ENCODE assay signal across 8 cellular contexts in genomic region chrX:12814434-12814833, GRCh38. TPM values are rescaled to one million over a fixed set of nuclear protein-coding genes. Genes with fewer than 3 reads are reported as not detected.
DNase-seq lines count a peak whose midpoint lies in the region; ATAC-seq, FAIRE-seq and TF ChIP-seq lines count a peak whose summit lies in the region.

No MANE protein-coding gene starts in this region.

- H3K14ac ChIP-seq in IMR-90 (replicated peaks; ENCODE audit: low read depth, low read length) = no peak overlapping the region

- H3K79me1 ChIP-seq in IMR-90 (ENCODE audit: low read depth in 1 of 2, low read length in 2 of 2) = no peaks in the 10 kb centered on the region

- in situ Hi-C loops in IMR-90 (cut with MboI; ENCODE audit: low sequenced_read_pairs) = loop anchor here (25.0 kb wide), 1 partner anchor 673 kb away; no protein-coding TSS in a partner anchor

- H3K36me3 ChIP-seq in IMR-90 (ENCODE audit: control insufficient read depth, insufficient read depth, low read length) = peaks cover 4% of the 10 kb centered on the region; the same call in 1 of the 2 replicates
- no peaks in the 10 kb centered on the region for H3K36me3 ChIP-seq in osteoblast (ENCODE audit: insufficient read depth, low read length)

- H3K4me3 Mint-ChIP-seq in CD14-positive monocyte = no peak overlapping the region

- no peaks in the 10 kb centered on the region for H3K4me1 ChIP-seq in IMR-90 (ENCODE audit: control insufficient read depth, insufficient read depth, low read length)
- no peaks in the 10 kb centered on the region for H3K4me1 ChIP-seq in osteoblast (ENCODE audit: insufficient read depth, low read length)

- no peak overlapping the region for H4K8ac ChIP-seq in IMR-90 (ENCODE audit: low read depth in 2 of 2, low read length in 2 of 2)

- no peak overlapping the region for H3K18ac ChIP-seq in IMR-90 (ENCODE audit: low read depth, low read length)

- H3K4me3 ChIP-seq in IMR-90 (ENCODE audit: insufficient read depth, low read depth, low read length) (no peak overlapping the region), epithelial cell of proximal tubule (ENCODE audit: low read depth, low read length) (no peak overlapping the region), osteoblast (ENCODE audit: insufficient read depth, low read length) (no peak overlapping the region)

- H3K79me2 ChIP-seq in osteoblast (ENCODE audit: insufficient read depth, low read length) = no peaks in the 10 kb centered on the region

- peaks cover 3% of the 10 kb centered on the region; the same call in 1 of the 2 replicates for H3K9me1 ChIP-seq in IMR-90 (ENCODE audit: insufficient read depth, low read length)

- H3K56ac ChIP-seq in IMR-90 (ENCODE audit: extremely low read depth, insufficient read depth, low read length) = no peak overlapping the region

- no peak overlapping the region for H4K91ac ChIP-seq in IMR-90 (ENCODE audit: insufficient read depth, low read depth, low read length)

- no peak overlapping the region for H2AK9ac ChIP-seq in IMR-90 (replicated peaks; ENCODE audit: low read depth, low read length, poor library complexity)

- DNase-seq in CD14-positive monocyte (ENCODE audit: low spot score) (no peak), GM12892 (ENCODE audit: insufficient read length) (peak; percentile 23), IMR-90 (peak; percentile 62), UCSD-AML1 (lab: John Stamatoyannopoulos, UW; ENCODE audit: unreplicated experiment) (peak; percentile 23), epithelial cell of proximal tubule (ENCODE audit: low read depth) (no peak), osteoblast (ENCODE audit: insufficient read length, low spot score, missing footprints) (no peak), Right ventricle myocardium superior (no peak)

- H3K36me3 Mint-ChIP-seq in CD14-positive monocyte = peaks cover 7 to 9% of the 10 kb centered on the region in 2 donors

- dilution Hi-C loops in IMR-90 (cut with HindIII; ENCODE audit: low sequenced_read_pairs, unreplicated experiment) = no loop called here

- H3K27ac ChIP-seq in IMR-90 (ENCODE audit: insufficient read depth, low read length) (no peak overlapping the region), osteoblast (ENCODE audit: low read depth, low read length) (no peak overlapping the region)

- no peak overlapping the region for H2BK120ac ChIP-seq in IMR-90 (ENCODE audit: low read depth, low read length)

- no CpG with 5 or more reads among the region's 4 CpGs for WGBS in IMR-90 (ENCODE audit: extremely low coverage in 2 of 2, insufficient read length in 1 of 2), 2 experiments

- no peak overlapping the region for H3K23ac ChIP-seq in IMR-90 (ENCODE audit: low read depth, low read length)

- H2AFZ ChIP-seq in IMR-90 (replicated peaks; ENCODE audit: low read length, poor library complexity) (no peak overlapping the region), osteoblast (ENCODE audit: low read length) (no peak overlapping the region)

- TF ChIP-seq POLR2A in GM12892 (IDR thresholded peaks at IDR 0.05; ENCODE audit: low read depth, low read length) (no peak), IMR-90 (IDR thresholded peaks at IDR 0.05; ENCODE audit: low read depth, low read length) (no peak)

- no peak overlapping the region for H2BK5ac ChIP-seq in IMR-90 (ENCODE audit: low read depth, low read length, poor library complexity, severe bottlenecking)

- H2BK15ac ChIP-seq in IMR-90 (ENCODE audit: low read depth, low read length) = no peak overlapping the region

- no peak overlapping the region for H3K4ac ChIP-seq in IMR-90 (ENCODE audit: low read depth, low read length)

- POLR2A ChIA-PET in IMR-90 (lab: Charles Lee; ENCODE audit: unreplicated experiment) = no interaction called here

- intact Hi-C loops in CD14-positive monocyte (cut with micrococcal nuclease) (loop anchor here (5.0 kb wide), 2 partner anchors 78 to 83 kb away; no protein-coding TSS in a partner anchor), IMR-90 (cut with micrococcal nuclease) (loop anchor here (1.0 to 10.0 kb wide), 4 partner anchors 80 to 930 kb away; no protein-coding TSS in a partner anchor), Right ventricle myocardium superior (cut with DNase I) (no loop called here)

- CTCF ChIA-PET in IMR-90 (lab: Yijun Ruan, JAX) = interaction anchor here (0.7 to 1.6 kb wide), 5 partner anchors 17 to 1091 kb away, joined by 3 to 8 read pairs (median 3); no protein-coding TSS in a partner anchor

- H3K27me3 Mint-ChIP-seq in CD14-positive monocyte (ENCODE audit: low read depth in 3 of 3) = peaks cover 0 to 14% (median 2%) of the 10 kb centered on the region in 3 donors

- FAIRE-seq in GM12892 (lab: Jason Lieb, UNC) = peak; percentile 90

- no peak overlapping the region for H4K5ac ChIP-seq in IMR-90 (ENCODE audit: low read depth, low read length)

- H4K20me1 ChIP-seq in IMR-90 (ENCODE audit: insufficient read depth, low read length) = no peaks in the 10 kb centered on the region
- H4K20me1 ChIP-seq in osteoblast (ENCODE audit: insufficient read depth, low read length) = no peaks in the 10 kb centered on the region

- no peak overlapping the region for H3K4me2 ChIP-seq in IMR-90 (ENCODE audit: low read depth, low read length)
- no peak overlapping the region for H3K4me2 ChIP-seq in osteoblast (ENCODE audit: insufficient read depth, low read length)

- H2AK5ac ChIP-seq in IMR-90 (ENCODE audit: low read depth, low read length) = no peak overlapping the region

- peak; percentile 59 for TF ChIP-seq CTCF in CD14-positive monocyte (IDR thresholded peaks at IDR 0.05)
- peak; percentile 60 for TF ChIP-seq CTCF in IMR-90 (conservative IDR thresholded peaks at IDR 0.05; ENCODE audit: low read depth, low read length)
- peak; percentile 59 for TF ChIP-seq CTCF in epithelial cell of proximal tubule (conservative IDR thresholded peaks at IDR 0.05; ENCODE audit: low read depth, low read length)
- peak; percentile 60 for TF ChIP-seq CTCF in osteoblast (IDR thresholded peaks at IDR 0.05; ENCODE audit: extremely low read depth, low read depth, low read length)

- H3K27ac Mint-ChIP-seq in CD14-positive monocyte = no peak overlapping the region

- no peaks in the 10 kb centered on the region for H3K9me3 ChIP-seq in IMR-90 (ENCODE audit: control insufficient read depth, insufficient read depth, low read length)
- no peaks in the 10 kb centered on the region for H3K9me3 ChIP-seq in osteoblast (ENCODE audit: low read depth, low read length)

- peak; percentile 71 for TF ChIP-seq RAD21 in IMR-90 (IDR thresholded peaks at IDR 0.05; ENCODE audit: low read length)

- no TSS peak for BruUV-seq in IMR-90 (replicated peaks; lab: Mats Ljungman, UMichigan)

- ATAC-seq in IMR-90 (ENCODE audit: low read depth) (peak; percentile 87), GM18520 (IDR thresholded peaks at IDR 0.05; ENCODE audit: unreplicated experiment) (no peak), Right ventricle myocardium superior (ENCODE audit: poor library complexity) (no peak)

- peaks cover 18% of the 10 kb centered on the region for H3K4me1 Mint-ChIP-seq in CD14-positive monocyte

- peaks cover 0 to 1% (median 0%) of the 10 kb centered on the region in 7 donors for H3K9me3 Mint-ChIP-seq in CD14-positive monocyte

- no peak overlapping the region for H3K9ac ChIP-seq in IMR-90 (ENCODE audit: low read depth, low read length)

- H3K27me3 ChIP-seq in IMR-90 (ENCODE audit: control insufficient read depth, insufficient read depth, low read length) (no peaks in the 10 kb centered on the region), osteoblast (ENCODE audit: insufficient read depth, low read length) (no peaks in the 10 kb centered on the region)

- no peak overlapping the region for H2BK20ac ChIP-seq in IMR-90 (ENCODE audit: low read depth, low read length)

TF ChIP-seq in IMR-90, 13 proteins besides CTCF, POLR2A, EP300 and RAD21:
- TF ChIP-seq SMC3 (IDR thresholded peaks at IDR 0.05; ENCODE audit: low read depth, low read length) = peak; percentile 49
- no peak for TF ChIP-seq RCOR1 (IDR thresholded peaks at IDR 0.05; ENCODE audit: insufficient replicate concordance, low read length)

RNA-seq across cellular contexts. Expression of gene PRPS2, which starts 23.2 kb away (rescaled TPM):
- 10 to 100 TPM; 17.3 to 19.6 TPM for polyA plus RNA-seq in CD14-positive monocyte
- 58.9 TPM for polyA plus RNA-seq in GM12892 (2012; ENCODE audit: missing spikeins)
- 48.0 and 48.9 TPM in 2 replicates for total RNA-seq in IMR-90 (2012; rRNA removed)
- 20.4 and 25.7 TPM in 2 replicates for polyA plus RNA-seq in IMR-90 (2012; rRNA removed)
- 20.1 and 38.6 TPM in 2 replicates for polyA plus RNA-seq in IMR-90 (2012; cell fraction: cytosol; rRNA removed)
- 14.3 and 16.4 TPM in 2 replicates for polyA plus RNA-seq in IMR-90 (2012; cell fraction: nucleus; rRNA removed; ENCODE audit: low replicate concordance)
- 54.0 and 73.8 TPM in 2 replicates for total RNA-seq in epithelial cell of proximal tubule
- 24.2 and 24.8 TPM in 2 replicates for total RNA-seq in osteoblast
- 5.4 TPM for total RNA-seq in Right ventricle myocardium superior

RNA-seq across cellular contexts. Expression of gene TLR7, which starts 52.4 kb away (rescaled TPM):
- polyA plus RNA-seq in CD14-positive monocyte = 10 to 100 TPM; 23.0 to 27.3 TPM
- polyA plus RNA-seq in GM12892 (2012; ENCODE audit: missing spikeins) = 19.1 TPM
- not detected in 2 replicates for total RNA-seq in IMR-90 (2012; rRNA removed)
- not detected in 2 replicates for polyA plus RNA-seq in IMR-90 (2012; rRNA removed)
- polyA plus RNA-seq in IMR-90 (2012; cell fraction: cytosol; rRNA removed) = not detected in 2 replicates
- not detected in 2 replicates for polyA plus RNA-seq in IMR-90 (2012; cell fraction: nucleus; rRNA removed; ENCODE audit: low replicate concordance)
- not detected in 2 replicates for total RNA-seq in epithelial cell of proximal tubule
- under 0.01 TPM in 1 of 2 replicates, not detected in the other for total RNA-seq in osteoblast
- total RNA-seq in Right ventricle myocardium superior = 0.62 TPM

Comparison
In these comparisons a context has a peak if more than half of its experiments do, and no peak if none do; other contexts are left out.
1. DNase-seq: peak in GM12892 (single experiment), IMR-90 (single experiment) and UCSD-AML1 (single experiment); none in CD14-positive monocyte (single experiment), epithelial cell of proximal tubule (single experiment), osteoblast (single experiment) and Right ventricle myocardium superior (single experiment).
2. Peak in every context shown above with its lines, with median percentiles within 50 percentile points of each other: CTCF ChIP-seq.